Comparison of ENCODE assay signal across 1 cellular context in genomic region chr3:124263168-124263567, GRCh38.
TF ChIP-seq lines count a peak whose summit lies in the region.

No MANE protein-coding gene starts in this region.

TF ChIP-seq in SK-N-SH, 30 proteins besides CTCF, POLR2A, EP300 and RAD21 (continued from another document):
- TF ChIP-seq TEAD4 (IDR thresholded peaks at IDR 0.05; ENCODE audit: borderline replicate concordance, insufficient read depth) (no peak), RXRA (IDR thresholded peaks at IDR 0.05; ENCODE audit: borderline replicate concordance, low read depth) (no peak), JUND (IDR thresholded peaks at IDR 0.05) (peak; percentile 70), ELF1 (IDR thresholded peaks at IDR 0.05) (no peak), EZH2phosphoT487 (IDR thresholded peaks at IDR 0.05; ENCODE audit: borderline replicate concordance, low read depth) (no peak), PBX3 (IDR thresholded peaks at IDR 0.05) (peak; percentile 74), TCF12 (IDR thresholded peaks at IDR 0.05) (peak; percentile 60; the same call in 1 of the 2 replicates), MEF2A (IDR thresholded peaks at IDR 0.05; ENCODE audit: borderline replicate concordance, low read depth) (no peak), FOSL2 (IDR thresholded peaks at IDR 0.05; ENCODE audit: borderline replicate concordance, low read depth) (peak; percentile 82), ZBTB33 (IDR thresholded peaks at IDR 0.05; ENCODE audit: borderline replicate concordance, low read depth) (no peak), USF2 (IDR thresholded peaks at IDR 0.05; ENCODE audit: borderline replicate concordance, low read depth, low read length) (no peak), SIN3A (IDR thresholded peaks at IDR 0.05; ENCODE audit: borderline replicate concordance, low read depth, low read length) (no peak), NRF1 (IDR thresholded peaks at IDR 0.05; ENCODE audit: low read depth, low read length) (no peak), USF1 (IDR thresholded peaks at IDR 0.05; ENCODE audit: borderline replicate concordance, low read depth) (no peak)
TF ChIP-seq in SK-N-SH: peak in this region for 8.
